25 cellular contexts compared by ENCODE assay signal in genomic region chr10:27948191-27948590, GRCh38. TPM values are rescaled to one million over a fixed set of nuclear protein-coding genes. Genes with fewer than 3 reads are reported as not detected.
DNase-seq lines count a peak whose midpoint lies in the region; ATAC-seq and TF ChIP-seq lines count a peak whose summit lies in the region.
"Had no signal": no experiment of that assay in that cellular context is flagged by ENCODE, and none has a peak within 500 bp of the region (broad histone marks: within the 10 kb centered on the region; RNA-seq: fewer than 3 reads in every experiment).

No MANE protein-coding gene starts in this region.

- intact Hi-C loops in left colon (cut with DNase I, micrococcal nuclease), result no loop called here

- peak; percentile 46 for DNase-seq in GM03348 (ENCODE audit: low spot score)
- peak; percentile 50 for DNase-seq in adipocyte (ENCODE audit: low read depth)
- DNase-seq in fibroblast of the aortic adventitia (ENCODE audit: low read depth), result peak; percentile 8
- DNase-seq in left colon, result no peak
- no peak for DNase-seq in stimulated activated naive CD4-positive, alpha-beta T cell (lab: John Stamatoyannopoulos, UW)
- DNase-seq: CD4-positive, CD25-positive, alpha-beta regulatory T cell; DMS153; DND-41; GOT3; IMR-90; KG1; MM.1S; NCI-H2029; NCI-H446 treated with DMSO at 0.1 percent for 48 hours; NCI-H526 treated with DMSO at 0.1 percent for 48 hours; PC-9 had no signal

- ATAC-seq in left colon, result no peak
- no peak for ATAC-seq in GM18870 (IDR thresholded peaks at IDR 0.05; ENCODE audit: unreplicated experiment)
- no peak for ATAC-seq in GM19463 (IDR thresholded peaks at IDR 0.05; ENCODE audit: unreplicated experiment)
- ATAC-seq: GM12878, Right ventricle myocardium inferior, SK-N-SH treated with all-trans-retinoic acid at 6 μM for 48 hours had no signal

- H3K4me3 ChIP-seq in adipocyte (ENCODE audit: low read length), result peak overlapping the region; percentile 3
- no peak overlapping the region for H3K4me3 ChIP-seq in fibroblast of the aortic adventitia (ENCODE audit: low read depth, low read length)
- H3K4me3 ChIP-seq: BLaER1, GM12878, HAP-1, PC-9, SJCRH30 had no signal

- no peak overlapping the region for H3K9ac ChIP-seq in adipocyte (ENCODE audit: low read length)
- H3K9ac ChIP-seq: BLaER1 had no signal

- H3K36me3 ChIP-seq in adipocyte (ENCODE audit: control insufficient read depth, insufficient read depth, low read length, severe bottlenecking), result no peaks in the 10 kb centered on the region
- H3K36me3 ChIP-seq: BLaER1, HAP-1, SJCRH30 had no signal

- peaks cover 21% of the 10 kb centered on the region for H3K27me3 ChIP-seq in adipocyte (replicated peaks; ENCODE audit: control insufficient read depth, insufficient read depth, low read length)
- H3K27me3 ChIP-seq: BLaER1, SJCRH30 had no signal

- H3K4me1 ChIP-seq in adipocyte (ENCODE audit: control insufficient read depth, insufficient read depth, low read length), result peaks cover 16% of the 10 kb centered on the region
- H3K4me1 ChIP-seq: BLaER1, HAP-1 had no signal

- no peak for TF ChIP-seq CTCF in fibroblast of the aortic adventitia (IDR thresholded peaks at IDR 0.05; ENCODE audit: insufficient read depth, low read length)

- no peaks in the 10 kb centered on the region for H3K9me3 ChIP-seq in adipocyte (ENCODE audit: control insufficient read depth, low read length)
- H3K9me3 ChIP-seq: BLaER1, HAP-1, SJCRH30 had no signal

RNA-seq across cellular contexts. Expression of gene ODAD2, which starts 50.7 kb away (rescaled TPM):
- 0.18 and 0.57 TPM in 2 replicates for total RNA-seq in fibroblast of the aortic adventitia (ENCODE audit: low replicate concordance)
- total RNA-seq in left colon, result under 1 TPM; 0.09 to 0.42 TPM
- total RNA-seq: CD4-positive, CD25-positive, alpha-beta regulatory T cell; GM12878; PC-9; Right ventricle myocardium inferior; RPMI7951 had no signal

Comparison
In these comparisons a context has a peak if more than half of its experiments do, and no peak if none do; other contexts are left out.
1. DNase-seq: peak in GM03348 (single experiment), adipocyte (single experiment) and fibroblast of the aortic adventitia (single experiment); none in left colon (0 of 2) and stimulated activated naive CD4-positive, alpha-beta T cell (0 of 6).